Comparison of ENCODE assay signal across 16 cellular contexts in genomic region chr20:30610044-30610693, GRCh38.
"Had no signal": no experiment of that assay in that cellular context is flagged by ENCODE, and none has a peak within 500 bp of the region (broad histone marks: within the 10 kb centered on the region; RNA-seq: fewer than 3 reads in every experiment).

No MANE protein-coding gene starts in this region.

- H3K27me3 ChIP-seq: gastroesophageal sphincter, tibial nerve had no signal

- H3K27ac Mint-ChIP-seq: activated naive CD8-positive, alpha-beta T cell treated with anti-CD3 and anti-CD28 coated beads for 36 hours; mesothelial cell of epicardium; naive thymus-derived CD8-positive, alpha-beta T cell; progenitor cell of endocrine pancreas; stimulated activated naive CD8-positive, alpha-beta T cell treated with anti-CD3 and anti-CD28 coated beads, Interleukin-15, Interleukin-2, amounts not matched to agents 100 ng/mL and 50 ng/mL, for 24 hours; WTC11 had no signal

- H3K4me3 Mint-ChIP-seq: activated naive CD8-positive, alpha-beta T cell treated with anti-CD3 and anti-CD28 coated beads for 36 hours; mesothelial cell of epicardium; naive thymus-derived CD8-positive, alpha-beta T cell; stimulated activated naive CD8-positive, alpha-beta T cell treated with anti-CD3 and anti-CD28 coated beads, Interleukin-15, Interleukin-2, amounts not matched to agents 100 ng/mL and 50 ng/mL, for 24 hours; WTC11 had no signal

- ATAC-seq: gastroesophageal sphincter; naive thymus-derived CD8-positive, alpha-beta T cell; WTC11 had no signal

- H3K4me1 ChIP-seq: tibial nerve had no signal

- H3K4me3 ChIP-seq: gastroesophageal sphincter, tibial nerve had no signal

- H3K27me3 Mint-ChIP-seq: activated naive CD8-positive, alpha-beta T cell treated with anti-CD3 and anti-CD28 coated beads for 36 hours; naive thymus-derived CD8-positive, alpha-beta T cell; progenitor cell of endocrine pancreas; stimulated activated naive CD8-positive, alpha-beta T cell treated with anti-CD3 and anti-CD28 coated beads, Interleukin-15, Interleukin-2, amounts not matched to agents 100 ng/mL and 50 ng/mL, for 24 hours had no signal

- H3K36me3 Mint-ChIP-seq: activated naive CD8-positive, alpha-beta T cell treated with anti-CD3 and anti-CD28 coated beads for 36 hours; mesothelial cell of epicardium had no signal

- H3K27ac ChIP-seq: epithelial cell of prostate, gastroesophageal sphincter, tibial nerve had no signal

- H3K4me1 Mint-ChIP-seq: activated naive CD8-positive, alpha-beta T cell treated with anti-CD3 and anti-CD28 coated beads for 36 hours; mesothelial cell of epicardium had no signal

- DNase-seq: activated CD8-positive, alpha-beta memory T cell treated with anti-CD3 and anti-CD28 coated beads for 24 hours; activated CD8-positive, alpha-beta memory T cell treated with anti-CD3 and anti-CD28 coated beads, Interleukin-2, amount 50 U/mL, for 48 hours; activated naive CD4-positive, alpha-beta T cell treated with Interleukin-2 at 50 U/mL for 16 hours; activated naive CD8-positive, alpha-beta T cell treated with anti-CD3 and anti-CD28 coated beads for 36 hours; activated T-cell treated with anti-CD3 and anti-CD28 coated beads, Interleukin-2, amount 50 U/mL, for 48 hours; naive thymus-derived CD8-positive, alpha-beta T cell; retina; stimulated activated CD4-positive, alpha-beta T cell treated with anti-CD3 and anti-CD28 coated beads, Interleukin-12 subunit alpha, Interleukin-12 subunit beta, amount 100 ng/mL, for 4 hours; stimulated activated CD4-positive, alpha-beta T cell treated with anti-CD3 and anti-CD28 coated beads, Interleukin-4, amount 100 ng/mL, for 4 hours had no signal
